ENCODE assay signal across 25 cellular contexts in the genomic region with DNA sequence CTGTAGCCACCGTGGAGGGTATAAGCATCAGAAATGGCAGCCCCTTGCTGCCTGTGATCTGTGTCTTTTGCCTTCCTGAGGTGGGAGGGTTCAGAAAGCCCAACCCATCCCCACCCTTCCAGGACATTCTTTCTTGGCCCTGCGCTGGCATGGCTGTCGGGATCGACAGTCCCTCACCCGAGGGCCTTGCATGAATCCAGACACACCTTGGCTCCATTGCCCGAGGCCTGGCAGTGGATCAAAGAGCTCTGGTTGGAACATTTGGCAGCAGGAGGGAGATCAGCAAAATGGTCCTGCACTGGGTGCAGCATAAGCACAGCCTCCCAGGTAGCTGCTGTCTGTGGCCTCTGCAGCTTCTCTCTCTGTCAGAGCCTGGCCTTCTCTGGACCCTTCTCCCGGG.
DNase-seq lines count a peak whose midpoint lies in the region; ATAC-seq and TF ChIP-seq lines count a peak whose summit lies in the region.
"Had no signal": no experiment of that assay in that cellular context is flagged by ENCODE, and none has a peak within 500 bp of the region (broad histone marks: within the 10 kb centered on the region; RNA-seq: fewer than 3 reads in every experiment).

No MANE protein-coding gene starts in this region.

- H3K9ac ChIP-seq in mammary epithelial cell (ENCODE audit: insufficient read depth, low read length) = no peak overlapping the region

- H3K79me2 ChIP-seq in mammary epithelial cell (ENCODE audit: insufficient read depth, low read length) = no peaks in the 10 kb centered on the region

- no peak for TF ChIP-seq POLR2A in stomach (IDR thresholded peaks at IDR 0.05)
- no peak for TF ChIP-seq POLR2A in esophagus muscularis mucosa (IDR thresholded peaks at IDR 0.05; ENCODE audit: low read depth)

- no peaks in the 10 kb centered on the region for H4K20me1 ChIP-seq in mammary epithelial cell (ENCODE audit: insufficient read depth, low read length)

- no peak overlapping the region for H3K27ac ChIP-seq in mammary epithelial cell (ENCODE audit: insufficient read depth, low read depth, low read length)
- H3K27ac ChIP-seq in foreskin keratinocyte = no peak overlapping the region
- no peak overlapping the region for H3K27ac ChIP-seq in stomach
- H3K27ac ChIP-seq in esophagus muscularis mucosa (replicated peaks in 1 of 4) = no peak overlapping the region
- H3K27ac ChIP-seq: A549, SK-N-MC had no signal

- 0% methylated on average over 3 of the region's 7 CpGs for WGBS in mammary epithelial cell (ENCODE audit: low coverage, missing lambda C conversion rate)
- 49 to 74% (median 54%) methylated on average over 6 to 7 of the region's 7 CpGs for WGBS in stomach, 5 donors
- 48% methylated on average over 6 of the region's 7 CpGs for WGBS in esophagus muscularis mucosa

- ATAC-seq in foreskin keratinocyte (peak; percentile 18), GM21528 (IDR thresholded peaks at IDR 0.05; ENCODE audit: low FRiP score, unreplicated experiment) (no peak)
- ATAC-seq: A549 had no signal

- intact Hi-C loops in mammary epithelial cell (cut with micrococcal nuclease) = no loop called here
- intact Hi-C loops in stomach (cut with DNase I; ENCODE audit: low total_unique reads) = no loop called here
- intact Hi-C loops in esophagus muscularis mucosa (cut with DNase I) = no loop called here

- BruUV-seq in mammary epithelial cell (replicated peaks; lab: Mats Ljungman, UMichigan) = no TSS peak

- H2AFZ ChIP-seq in mammary epithelial cell (ENCODE audit: low read depth, low read length) = peak overlapping the region; percentile 56

- TF ChIP-seq CTCF in mammary epithelial cell (conservative IDR thresholded peaks at IDR 0.05 in 1 of 2, IDR thresholded peaks at IDR 0.05 in 1 of 2; ENCODE audit: extremely low read depth in 1 of 2, insufficient read depth in 1 of 2, low read depth in 1 of 2, low read length in 2 of 2) = no peak
- TF ChIP-seq CTCF in foreskin keratinocyte (conservative IDR thresholded peaks at IDR 0.05) = no peak
- TF ChIP-seq CTCF in stomach (IDR thresholded peaks at IDR 0.05) = no peak
- no peak for TF ChIP-seq CTCF in esophagus muscularis mucosa (IDR thresholded peaks at IDR 0.05)

- no peak overlapping the region for H3K4me2 ChIP-seq in mammary epithelial cell (ENCODE audit: insufficient read depth, low read depth, low read length)
- H3K4me2 ChIP-seq: A549 had no signal

- H3K4me1 ChIP-seq in mammary epithelial cell (ENCODE audit: insufficient read depth, low read length) (peaks cover 7% of the 10 kb centered on the region), foreskin keratinocyte (peaks cover 9% of the 10 kb centered on the region), stomach (peaks cover 0 to 20% (median 0%) of the 10 kb centered on the region in 4 donors), esophagus muscularis mucosa (peaks cover 0 to 7% (median 0%) of the 10 kb centered on the region in 4 donors)
- H3K4me1 ChIP-seq: A549, BE2C had no signal

- H3K27me3 ChIP-seq in mammary epithelial cell (ENCODE audit: insufficient read depth, low read length) (no peaks in the 10 kb centered on the region), foreskin keratinocyte (no peaks in the 10 kb centered on the region), stomach (no peaks in the 10 kb centered on the region), esophagus muscularis mucosa (no peaks in the 10 kb centered on the region)
- H3K27me3 ChIP-seq: BE2C, MG63 had no signal

- no peaks in the 10 kb centered on the region for H3K9me3 ChIP-seq in mammary epithelial cell (replicated peaks; ENCODE audit: insufficient read depth, low read length)
- H3K9me3 ChIP-seq in stomach = no peaks in the 10 kb centered on the region
- H3K9me3 ChIP-seq in esophagus muscularis mucosa = no peaks in the 10 kb centered on the region
- H3K9me3 ChIP-seq: A549, BE2C, MG63 had no signal

- H3K36me3 ChIP-seq in mammary epithelial cell (ENCODE audit: insufficient read depth, low read length) = no peaks in the 10 kb centered on the region
- H3K36me3 ChIP-seq in stomach = no peaks in the 10 kb centered on the region
- no peaks in the 10 kb centered on the region for H3K36me3 ChIP-seq in esophagus muscularis mucosa
- H3K36me3 ChIP-seq: BE2C, MG63 had no signal

- CTCF ChIA-PET in mammary epithelial cell (lab: Charles Lee; ENCODE audit: low non-redundant PET) = no interaction called here

- TF ChIP-seq EP300 in stomach (IDR thresholded peaks at IDR 0.05) = no peak
- TF ChIP-seq EP300 in esophagus muscularis mucosa (IDR thresholded peaks at IDR 0.05) = no peak

- in situ Hi-C loops in G401 (cut with HindIII; ENCODE audit: low sequenced_read_pairs) (no loop called here), mammary epithelial cell (cut with MboI; ENCODE audit: low sequenced_read_pairs in 2 of 2) (no loop called here)

- H3K4me3 ChIP-seq in mammary epithelial cell (replicated peaks in 1 of 3; ENCODE audit: insufficient read depth in 1 of 3, low read depth in 2 of 3, low read length in 3 of 3) (no peak overlapping the region), stomach (no peak overlapping the region), esophagus muscularis mucosa (no peak overlapping the region)
- H3K4me3 ChIP-seq: A549, MG63, SK-N-MC had no signal

- DNase-seq in G401 (ENCODE audit: low spot score) (peak; percentile 88), mammary epithelial cell (no peak), foreskin keratinocyte (peak in 1 of 2 donors; percentile 29), stomach (peak; percentile 39), esophagus muscularis mucosa (ENCODE audit: extremely low spot score) (no peak), H4 (ENCODE audit: low spot score) (no peak)
- DNase-seq in activated naive CD4-positive, alpha-beta T cell treated with anti-CD3 and anti-CD28 coated beads, Interleukin-2, amount 50 U/mL, for 16 hours = no peak
- DNase-seq: BE2C; CD4-positive, alpha-beta T cell; COR-L47; DMS 273 treated with DMSO at 0.1 percent for 48 hours; DND-41; Karpas-422; MG63; NCI-H1417; NCI-H1694 treated with DMSO at 0.1 percent for 48 hours; NCI-H2081 treated with DMSO at 0.1 percent for 48 hours; NCI-H2171 treated with DMSO at 0.1 percent for 48 hours; NCI-H446 treated with DMSO at 0.1 percent for 48 hours; NCI-H526 treated with DMSO at 0.1 percent for 48 hours; OCI-M1; SHP77 treated with DMSO at 0.1 percent for 48 hours had no signal

- dilution Hi-C loops in mammary epithelial cell (cut with HindIII; ENCODE audit: low sequenced_read_pairs) = loop anchor here (5.0 kb wide), 1 partner anchor 85 kb away; no protein-coding TSS in a partner anchor

Comparison
In these comparisons a context has a peak if more than half of its experiments do, and no peak if none do; other contexts are left out.
1. DNase-seq: peak in G401 (single experiment) and stomach (single experiment); none in mammary epithelial cell (single experiment), activated naive CD4-positive, alpha-beta T cell treated with anti-CD3 and anti-CD28 coated beads, Interleukin-2, amount 50 U/mL, for 16 hours (single experiment), esophagus muscularis mucosa (single experiment) and H4 (single experiment).